Comparison of ENCODE assay signal across 27 cellular contexts in the genomic region with DNA sequence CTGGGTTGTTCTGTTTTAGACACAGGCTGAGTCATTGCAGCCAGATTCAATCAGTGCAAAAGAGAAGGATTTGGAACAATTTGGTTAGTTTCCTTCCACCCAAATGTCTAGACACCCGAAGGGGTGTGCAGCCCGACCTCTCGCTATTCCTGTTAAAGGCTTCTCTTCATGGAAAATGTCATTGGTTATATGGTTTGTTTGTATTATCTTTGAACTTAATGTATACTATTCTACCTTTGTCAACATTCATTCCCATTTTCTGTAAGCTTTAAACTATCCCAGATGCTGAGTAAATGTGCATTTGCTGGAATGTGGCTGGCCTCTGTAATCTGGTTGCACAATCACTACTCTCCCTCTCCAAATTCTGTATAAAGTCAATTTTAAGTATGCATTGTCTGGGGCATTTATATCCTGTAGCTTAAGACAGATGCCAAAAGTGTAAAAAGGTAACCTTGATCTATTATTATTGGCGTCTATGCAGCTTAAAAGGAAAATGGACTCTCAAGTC.
A peak's percentile ranks its signal among the peaks of the same experiment; 100 is the strongest.
DNase-seq lines count a peak whose midpoint lies in the region; ATAC-seq and TF ChIP-seq lines count a peak whose summit lies in the region.
"Had no signal": no experiment of that assay in that cellular context is flagged by ENCODE, and none has a peak within 500 bp of the region (broad histone marks: within the 10 kb centered on the region; RNA-seq: fewer than 3 reads in every experiment).

No MANE protein-coding gene starts in this region.

- H3K9me3 ChIP-seq in SJSA1 (replicated peaks), result no peaks in the 10 kb centered on the region
- H3K9me3 ChIP-seq: transverse colon had no signal

- H3K27ac ChIP-seq in SJSA1, result peak overlapping the region; percentile 25
- H3K27ac ChIP-seq: transverse colon had no signal

- H3K27me3 Mint-ChIP-seq in osteocyte (ENCODE audit: unreplicated experiment) (no peaks in the 10 kb centered on the region), CD14-positive monocyte (ENCODE audit: low read depth in 3 of 3) (no peaks in the 10 kb centered on the region)
- H3K27me3 Mint-ChIP-seq: activated naive CD8-positive, alpha-beta T cell treated with anti-CD3 and anti-CD28 coated beads for 36 hours; dendritic cell treated with granulocyte-macrophage colony-stimulating factor and Interleukin-4, amounts not matched to agents 40 ng/mL and 50 ng/mL, for 4 days; memory B cell; stimulated activated naive CD8-positive, alpha-beta T cell treated with anti-CD3 and anti-CD28 coated beads, Interleukin-15, amount 100 ng/mL, for 72 hours had no signal

- H3K27ac Mint-ChIP-seq in osteocyte (ENCODE audit: unreplicated experiment) (peak overlapping the region; percentile 50), CD14-positive monocyte (no peak overlapping the region)
- H3K27ac Mint-ChIP-seq: activated naive CD8-positive, alpha-beta T cell treated with anti-CD3 and anti-CD28 coated beads for 36 hours; activated T-helper 2 cell treated with anti-CD3 and anti-CD28 coated beads, Interferon-gamma antibody, Interleukin-2, Interleukin-4, amounts not matched to agents 10 μg/mL and 5 μg/mL and 100 μg/mL, durations not matched to agents 14 hours and 24 hours and 36 hours; dendritic cell treated with granulocyte-macrophage colony-stimulating factor and Interleukin-4, amounts not matched to agents 40 ng/mL and 50 ng/mL, for 4 days; memory B cell; naive thymus-derived CD8-positive, alpha-beta T cell; stimulated activated naive CD8-positive, alpha-beta T cell treated with anti-CD3 and anti-CD28 coated beads, Interleukin-15, amount 100 ng/mL, for 72 hours had no signal

- intact Hi-C loops in CD14-positive monocyte (cut with micrococcal nuclease), result no loop called here

- peaks cover 49% of the 10 kb centered on the region for H3K4me1 ChIP-seq in SJSA1 (replicated peaks)
- H3K4me1 ChIP-seq: transverse colon had no signal

- peaks cover 40% of the 10 kb centered on the region for H3K4me1 Mint-ChIP-seq in osteocyte (ENCODE audit: unreplicated experiment)
- H3K4me1 Mint-ChIP-seq in CD14-positive monocyte, result no peaks in the 10 kb centered on the region
- H3K4me1 Mint-ChIP-seq: activated naive CD8-positive, alpha-beta T cell treated with anti-CD3 and anti-CD28 coated beads for 36 hours; memory B cell; naive thymus-derived CD8-positive, alpha-beta T cell; stimulated activated naive CD8-positive, alpha-beta T cell treated with anti-CD3 and anti-CD28 coated beads, Interleukin-15, amount 100 ng/mL, for 72 hours had no signal

- DNase-seq in ELR (ENCODE audit: low read depth), result peak; percentile 24
- peak in 1 of 2 experiments; percentile 44 for DNase-seq in SJSA1 (ENCODE audit: low read depth in 1 of 2, low spot score in 2 of 2)
- DNase-seq in fibroblast of mammary gland (ENCODE audit: low read depth), result peak; percentile 60
- DNase-seq in osteocyte (ENCODE audit: extremely low spot score, unreplicated experiment), result no peak
- DNase-seq in CD14-positive monocyte (ENCODE audit: low spot score), result no peak
- no peak for DNase-seq in NCI-H1105 treated with DMSO at 0.1 percent for 48 hours (lab: John Stamatoyannopoulos, UW)
- no peak for DNase-seq in H7
- DNase-seq: activated CD4-positive, alpha-beta T cell treated with anti-CD3 and anti-CD28 coated beads for 48 hours; activated naive CD8-positive, alpha-beta T cell treated with anti-CD3 and anti-CD28 coated beads for 36 hours; AML-193; DMS53; naive thymus-derived CD8-positive, alpha-beta T cell; NCI-H187 treated with DMSO at 0.1 percent for 48 hours; NCI-H2227 treated with DMSO at 0.1 percent for 48 hours; NCI-H774; OCI-M1; posterior cingulate gyrus; SHP77 treated with DMSO at 0.1 percent for 48 hours; stimulated activated CD4-positive, alpha-beta T cell treated with anti-CD3 and anti-CD28 coated beads, Interleukin-4, amount 100 ng/mL, for 24 hours; stimulated activated naive CD8-positive, alpha-beta T cell treated with anti-CD3 and anti-CD28 coated beads, Interleukin-15, amount 100 ng/mL, for 72 hours; T-helper 1 cell; transverse colon had no signal

- no peak for ATAC-seq in HG03520 (IDR thresholded peaks at IDR 0.05; ENCODE audit: unreplicated experiment)
- ATAC-seq: naive thymus-derived CD8-positive, alpha-beta T cell; stimulated activated naive CD8-positive, alpha-beta T cell treated with anti-CD3 and anti-CD28 coated beads, Interleukin-15, amount 100 ng/mL, for 72 hours had no signal

- no peaks in the 10 kb centered on the region for H3K9me3 Mint-ChIP-seq in osteocyte (ENCODE audit: unreplicated experiment)
- H3K9me3 Mint-ChIP-seq in CD14-positive monocyte, result peaks cover 0 to 12% (median 0%) of the 10 kb centered on the region in 7 donors
- H3K9me3 Mint-ChIP-seq: activated naive CD8-positive, alpha-beta T cell treated with anti-CD3 and anti-CD28 coated beads for 36 hours; activated T-helper 2 cell treated with anti-CD3 and anti-CD28 coated beads, Interferon-gamma antibody, Interleukin-2, Interleukin-4, amounts not matched to agents 10 μg/mL and 5 μg/mL and 100 μg/mL, durations not matched to agents 14 hours and 24 hours and 36 hours; memory B cell; stimulated activated naive CD8-positive, alpha-beta T cell treated with anti-CD3 and anti-CD28 coated beads, Interleukin-15, amount 100 ng/mL, for 72 hours had no signal

- no peaks in the 10 kb centered on the region for H3K27me3 ChIP-seq in SJSA1 (replicated peaks)
- no peaks in the 10 kb centered on the region for H3K27me3 ChIP-seq in H7 (ENCODE audit: control insufficient read depth, insufficient read depth, low read length)
- H3K27me3 ChIP-seq: transverse colon had no signal

- H3K4me3 Mint-ChIP-seq in osteocyte (ENCODE audit: unreplicated experiment), result no peak overlapping the region
- H3K4me3 Mint-ChIP-seq in CD14-positive monocyte, result no peak overlapping the region
- H3K4me3 Mint-ChIP-seq: activated naive CD8-positive, alpha-beta T cell treated with anti-CD3 and anti-CD28 coated beads for 36 hours; dendritic cell treated with granulocyte-macrophage colony-stimulating factor and Interleukin-4, amounts not matched to agents 40 ng/mL and 50 ng/mL, for 4 days; memory B cell; naive thymus-derived CD8-positive, alpha-beta T cell; stimulated activated naive CD8-positive, alpha-beta T cell treated with anti-CD3 and anti-CD28 coated beads, Interleukin-15, amount 100 ng/mL, for 72 hours had no signal

- no peak overlapping the region for H3K4me3 ChIP-seq in SJSA1
- no peak overlapping the region for H3K4me3 ChIP-seq in fibroblast of mammary gland (ENCODE audit: control insufficient read depth, low read depth, low read length)
- H3K4me3 ChIP-seq in H7 (ENCODE audit: insufficient read depth, low read depth, low read length), result no peak overlapping the region
- H3K4me3 ChIP-seq: skin epidermis, transverse colon had no signal

- H3K36me3 ChIP-seq in SJSA1 (no peaks in the 10 kb centered on the region), H7 (replicated peaks; ENCODE audit: control insufficient read depth, insufficient read depth, low read length) (no peaks in the 10 kb centered on the region)
- H3K36me3 ChIP-seq: transverse colon had no signal

- H3K36me3 Mint-ChIP-seq in osteocyte (ENCODE audit: unreplicated experiment) (no peaks in the 10 kb centered on the region), CD14-positive monocyte (no peaks in the 10 kb centered on the region)
- H3K36me3 Mint-ChIP-seq: activated naive CD8-positive, alpha-beta T cell treated with anti-CD3 and anti-CD28 coated beads for 36 hours; memory B cell; naive thymus-derived CD8-positive, alpha-beta T cell had no signal

- TF ChIP-seq CTCF in fibroblast of mammary gland (conservative IDR thresholded peaks at IDR 0.05; ENCODE audit: control insufficient read depth, insufficient read depth, low read depth, low read length) (no peak), osteocyte (IDR thresholded peaks at IDR 0.05) (no peak), CD14-positive monocyte (IDR thresholded peaks at IDR 0.05) (no peak)

Comparison
In these comparisons a context has a peak if more than half of its experiments do, and no peak if none do; other contexts are left out.
1. DNase-seq: peak in ELR (single experiment) and fibroblast of mammary gland (single experiment); none in osteocyte (single experiment), CD14-positive monocyte (single experiment), NCI-H1105 treated with DMSO at 0.1 percent for 48 hours (single experiment) and H7 (single experiment).